In genomic region chr14:51208982-51209381, GRCh38 we compare ENCODE assay signal across 1 cellular context.
TF ChIP-seq lines count a peak whose summit lies in the region.

No MANE protein-coding gene starts in this region.

TF ChIP-seq in GM12878, 131 proteins besides CTCF, POLR2A, EP300 and RAD21 (continued from another document):
- no peak for TF ChIP-seq ATF3 (IDR thresholded peaks at IDR 0.05; ENCODE audit: borderline replicate concordance, extremely low read depth, low read depth, low read length)
